Comparison of ENCODE assay signal across 8 cellular contexts in genomic region chr11:126282742-126283591, GRCh38. TPM values are rescaled to one million over a fixed set of nuclear protein-coding genes. Genes with fewer than 3 reads are reported as not detected.
A peak's percentile ranks its signal among the peaks of the same experiment; 100 is the strongest.
DNase-seq lines count a peak whose midpoint lies in the region; ATAC-seq and TF ChIP-seq lines count a peak whose summit lies in the region.

Gene TIRAP (plus strand): TSS chr11:126283093. CDS start chr11:126290895, 7,802 bp downstream.

- no peaks in the 10 kb centered on the region for H3K9me3 ChIP-seq in HUES64 (ENCODE audit: insufficient read depth, low read depth, low read length)
- H3K9me3 ChIP-seq in SJCRH30 (replicated peaks): no peaks in the 10 kb centered on the region
- no peaks in the 10 kb centered on the region for H3K9me3 ChIP-seq in tibial artery

- in situ Hi-C loops in Caki2 (cut with HindIII; ENCODE audit: low pct_unique_long_range_greater_than_20kb, low sequenced_read_pairs): no loop called here

- peak within 1 kb of the TSS; percentile 95 for H3K4me3 ChIP-seq in HUES64 (ENCODE audit: low read length)
- H3K4me3 ChIP-seq in SJCRH30: peak within 1 kb of the TSS; percentile 77
- peak within 1 kb of the TSS; percentile 78 for H3K4me3 ChIP-seq in fibroblast of villous mesenchyme (ENCODE audit: low read depth, low read length)
- H3K4me3 ChIP-seq in tibial artery: peak within 1 kb of the TSS; percentile 60 to 76

- peak; percentile 59 for ATAC-seq in GM21381 (IDR thresholded peaks at IDR 0.05; ENCODE audit: unreplicated experiment)

- peak within 1 kb of the TSS; percentile 30; the same call in 1 of the 2 replicates for H3K27ac ChIP-seq in HUES64 (ENCODE audit: low read depth, low read length)
- 0 out of 2 replicates have a peak within 1 kb of the TSS, but pooled peaks have one; percentile 29 for H3K27ac ChIP-seq in SJCRH30
- H3K27ac ChIP-seq in tibial artery: peak within 1 kb of the TSS; percentile 86

- H3K9ac ChIP-seq in HUES64 (ENCODE audit: low read depth, low read length): peak within 1 kb of the TSS; percentile 74

- peak within 1 kb of the TSS; percentile 93 to 98 (median 94) for H3K4me3 Mint-ChIP-seq in nephron

- intact Hi-C loops in tibial artery (cut with DNase I; ENCODE audit: low total_unique reads): no loop called here

- peaks cover 8% of the 10 kb centered on the region for H3K36me3 Mint-ChIP-seq in nephron (ENCODE audit: low read depth)

- H3K27me3 ChIP-seq in HUES64 (ENCODE audit: insufficient read depth, low read length) (peaks cover 24% of the 10 kb centered on the region), SJCRH30 (no peaks in the 10 kb centered on the region), tibial artery (no peaks in the 10 kb centered on the region)

- no peaks in the 10 kb centered on the region for H3K9me3 Mint-ChIP-seq in nephron

- H3K4me1 Mint-ChIP-seq in nephron: peaks cover 25% of the 10 kb centered on the region

- peaks cover 9% of the 10 kb centered on the region for H3K4me1 ChIP-seq in HUES64 (ENCODE audit: insufficient read depth, low read length)
- H3K4me1 ChIP-seq in SJCRH30: no peaks in the 10 kb centered on the region
- H3K4me1 ChIP-seq in tibial artery: peaks cover 0 to 26% (median 7%) of the 10 kb centered on the region in 4 donors

- peak within 1 kb of the TSS; percentile 95 to 98 (median 98) for H3K27ac Mint-ChIP-seq in nephron

- TF ChIP-seq CTCF in fibroblast of villous mesenchyme (IDR thresholded peaks at IDR 0.05; ENCODE audit: insufficient read depth, low read depth, low read length): no peak
- no peak for TF ChIP-seq CTCF in nephron (IDR thresholded peaks at IDR 0.05; ENCODE audit: unreplicated experiment in 3 of 3)
- peak; percentile 13 to 34 for TF ChIP-seq CTCF in tibial artery (IDR thresholded peaks at IDR 0.05)

- H3K36me3 ChIP-seq in HUES64 (ENCODE audit: insufficient read depth, low read length) (peaks cover 4% of the 10 kb centered on the region), SJCRH30 (no peaks in the 10 kb centered on the region), tibial artery (peaks cover 0 to 10% (median 3%) of the 10 kb centered on the region in 3 donors)

- H3K27me3 Mint-ChIP-seq in nephron (ENCODE audit: low read depth): no peaks in the 10 kb centered on the region

- DNase-seq in Caki2 (ENCODE audit: low read depth): peak; percentile 67
- peak; percentile 40 to 50 for DNase-seq in SJCRH30
- DNase-seq in activated gamma-delta T cell treated with anti-CD3 and anti-CD28 coated beads, Interleukin-2, amount 50 U/mL, for 16 hours (ENCODE audit: low read depth): peak; percentile 45
- DNase-seq in fibroblast of villous mesenchyme (ENCODE audit: low read depth): peak; percentile 52
- peak; percentile 63 to 85 for DNase-seq in tibial artery

- under 1% methylated on average over 82 of the region's 82 CpGs for WGBS in HUES64

RNA-seq across cellular contexts. Expression of gene TIRAP, which starts in this region (rescaled TPM):
- 1.4 and 2.0 TPM in 2 replicates for total RNA-seq in Caki2 (2014; rRNA removed; shearing (Covaris generic); ENCODE audit: low replicate concordance)
- 2.8 TPM for polyA plus RNA-seq in HUES64 (2013, experiment 1 of 2)
- 3.7 TPM for polyA plus RNA-seq in HUES64 (2013, experiment 2 of 2)
- 0.76 and 1.1 TPM in 2 replicates for total RNA-seq in SJCRH30 (2014; rRNA removed; shearing (Covaris generic))
- 7.4 and 7.8 TPM in 2 replicates for total RNA-seq in fibroblast of villous mesenchyme

Comparison
In these comparisons a context has a peak if more than half of its experiments do, and no peak if none do; other contexts are left out.
1. Peak in every context shown above with its lines: DNase-seq, ATAC-seq, H3K4me3 ChIP-seq and H3K27ac ChIP-seq.
2. H3K27ac ChIP-seq: peak in every context shown above with its lines; median percentile 86 in tibial artery; 30 in HUES64; 29 in SJCRH30.
3. CTCF ChIP-seq: peak in tibial artery (2 of 2); none in fibroblast of villous mesenchyme (single experiment) and nephron (0 of 3).